ENCODE assay signal across 29 cellular contexts in the genomic region with DNA sequence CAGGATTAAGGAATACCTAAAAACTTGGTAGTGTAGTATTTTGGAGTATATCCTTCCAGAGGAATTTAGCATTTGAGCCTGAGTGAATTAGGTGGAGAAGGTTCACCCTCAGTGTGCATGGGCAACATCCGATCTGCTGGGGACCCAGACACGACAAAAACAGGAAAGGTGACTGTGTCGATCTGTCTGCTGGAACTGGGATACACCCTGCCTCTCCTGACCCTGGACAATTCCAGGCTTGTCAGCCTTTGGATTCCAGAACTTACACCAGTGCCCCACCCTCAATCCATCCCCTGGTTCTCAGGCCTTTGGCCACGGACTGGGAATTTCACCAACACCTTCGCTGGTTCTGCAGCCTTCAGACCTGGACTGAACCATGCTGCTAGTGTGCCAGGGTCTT. TPM values are rescaled to one million over a fixed set of nuclear protein-coding genes. Genes with fewer than 3 reads are reported as not detected.
"Had no signal": no experiment of that assay in that cellular context is flagged by ENCODE, and none has a peak within 500 bp of the region (broad histone marks: within the 10 kb centered on the region; RNA-seq: fewer than 3 reads in every experiment).

No MANE protein-coding gene starts in this region.

- H3K27ac Mint-ChIP-seq: activated CD4-positive, alpha-beta memory T cell treated with anti-CD3 and anti-CD28 coated beads for 36 hours; activated naive CD4-positive, alpha-beta T cell treated with anti-CD3 and anti-CD28 coated beads for 36 hours; activated naive CD8-positive, alpha-beta T cell; activated T-helper 17 cell treated with anti-CD3 and anti-CD28 coated beads, Interleukin-2, amount 50 U/mL, for 72 hours; T-helper 17 cell; WTC11 had no signal

- H3K4me3 ChIP-seq: K562 had no signal

- ATAC-seq: activated T-helper 17 cell treated with anti-CD3 and anti-CD28 coated beads, Interleukin-2, amount 50 U/mL, for 72 hours; K562; Panc1; T-helper 17 cell; WTC11 had no signal

- H3K36me3 ChIP-seq: brain microvascular endothelial cell had no signal

- H3K27me3 Mint-ChIP-seq: activated naive CD8-positive, alpha-beta T cell; activated T-helper 17 cell treated with anti-CD3 and anti-CD28 coated beads, Interleukin-2, amount 50 U/mL, for 72 hours; T-helper 17 cell had no signal

- H3K27ac ChIP-seq: brain microvascular endothelial cell had no signal

- H3K4me3 Mint-ChIP-seq: activated CD4-positive, alpha-beta memory T cell treated with anti-CD3 and anti-CD28 coated beads for 36 hours; activated naive CD4-positive, alpha-beta T cell treated with anti-CD3 and anti-CD28 coated beads for 36 hours; activated naive CD8-positive, alpha-beta T cell; activated T-helper 17 cell treated with anti-CD3 and anti-CD28 coated beads, Interleukin-2, amount 50 U/mL, for 72 hours; T-helper 17 cell; WTC11 had no signal

- H3K4me1 Mint-ChIP-seq: WTC11 had no signal

- H3K9me3 Mint-ChIP-seq: activated CD4-positive, alpha-beta memory T cell treated with anti-CD3 and anti-CD28 coated beads for 36 hours; activated naive CD4-positive, alpha-beta T cell treated with anti-CD3 and anti-CD28 coated beads for 36 hours had no signal

- H3K36me3 Mint-ChIP-seq: activated CD4-positive, alpha-beta memory T cell treated with anti-CD3 and anti-CD28 coated beads for 36 hours; activated naive CD8-positive, alpha-beta T cell; WTC11 had no signal

- DNase-seq: activated CD4-positive, alpha-beta memory T cell treated with anti-CD3 and anti-CD28 coated beads for 36 hours; activated CD4-positive, alpha-beta T cell treated with anti-CD3 and anti-CD28 coated beads for 48 hours; activated CD4-positive, CD25-positive, alpha-beta regulatory T cell treated with anti-CD3 and anti-CD28 coated beads, Interleukin-2, amount 50 U/mL, for 72 hours; activated CD8-positive, alpha-beta memory T cell treated with anti-CD3 and anti-CD28 coated beads for 24 hours; activated gamma-delta T cell; activated naive CD4-positive, alpha-beta T cell treated with anti-CD3 and anti-CD28 coated beads for 36 hours; activated T-cell treated with anti-CD3 and anti-CD28 coated beads, Interleukin-2, amount 50 U/mL, for 48 hours; amygdala; brain microvascular endothelial cell; central memory CD4-positive, alpha-beta T cell; Karpas-422; NCI-H1105 treated with DMSO at 0.1 percent for 48 hours; NCI-H1436 treated with DMSO at 0.1 percent for 48 hours; NCI-H187; NCI-H2081; NCI-H510A treated with DMSO at 0.1 percent for 48 hours; NCI-H69; NK-92 treated with Interleukin-12 subunit alpha and Interleukin-12 subunit beta, amount 100 ng/mL, for 24 hours; OCI-M1; RPMI8226; SHP77 treated with DMSO at 0.1 percent for 48 hours; T-helper 17 cell; T-helper 9 cell had no signal

- H3K27me3 ChIP-seq: brain microvascular endothelial cell had no signal

RNA-seq across cellular contexts. Expression of a gene that starts 56.0 kb away (rescaled TPM):
- total RNA-seq: activated CD4-positive, alpha-beta memory T cell treated with anti-CD3 and anti-CD28 coated beads for 36 hours; activated naive CD4-positive, alpha-beta T cell treated with anti-CD3 and anti-CD28 coated beads for 36 hours; activated T-helper 17 cell treated with anti-CD3 and anti-CD28 coated beads, Interleukin-2, amount 50 U/mL, for 72 hours; astrocyte; K562; T-helper 17 cell; WTC11 had no signal
